ENCODE assay signal across 29 cellular contexts in the genomic region with DNA sequence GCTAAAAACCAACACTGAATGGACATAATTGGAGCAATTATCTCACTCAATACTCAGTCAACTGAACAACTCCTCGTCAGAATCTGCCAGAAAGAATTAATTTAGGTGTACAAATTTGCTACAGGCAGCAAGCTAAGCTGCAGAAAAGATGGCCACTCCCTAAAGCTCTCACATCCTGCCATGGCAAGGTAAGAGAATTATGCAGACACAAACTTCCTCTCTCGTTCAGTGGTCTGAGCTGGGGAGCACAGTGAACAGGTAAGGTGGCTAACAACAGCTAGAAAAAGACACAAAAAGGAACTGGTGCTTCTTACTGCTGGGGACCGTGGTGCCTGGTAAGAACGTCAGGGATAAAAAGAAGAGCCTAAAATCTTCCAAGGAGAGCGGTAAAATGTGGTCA.
DNase-seq lines count a peak whose midpoint lies in the region; ATAC-seq lines count a peak whose summit lies in the region.
"Had no signal": no experiment of that assay in that cellular context is flagged by ENCODE, and none has a peak within 500 bp of the region (broad histone marks: within the 10 kb centered on the region; RNA-seq: fewer than 3 reads in every experiment).

No MANE protein-coding gene starts in this region.

- H3K9ac ChIP-seq in endocrine pancreas (ENCODE audit: control insufficient read depth, insufficient read depth, low read length) = peak overlapping the region; percentile 22
- H3K9ac ChIP-seq: parathyroid adenoma had no signal

- H3K27ac Mint-ChIP-seq in CD4-positive, CD25-positive, alpha-beta regulatory T cell = peak overlapping the region; percentile 54 to 84 (median 81)
- H3K27ac Mint-ChIP-seq: activated CD8-positive, alpha-beta memory T cell treated with anti-CD3 and anti-CD28 coated beads, Interleukin-2, amount 10 ng/mL, durations not matched to agents 7 days and 5 days; natural killer cell treated with Interleukin-12 subunit alpha and Interleukin-12 subunit beta and Interleukin-15 and Interleukin-18, amount 100 ng/mL, for 72 hours had no signal

- no peaks in the 10 kb centered on the region for H3K36me3 ChIP-seq in CD4-positive, CD25-positive, alpha-beta regulatory T cell (ENCODE audit: control insufficient read depth, insufficient read depth, low read length)
- no peaks in the 10 kb centered on the region for H3K36me3 ChIP-seq in endocrine pancreas (ENCODE audit: control insufficient read depth, insufficient read depth, low read length)
- H3K36me3 ChIP-seq: right lobe of liver had no signal

- H3K27me3 Mint-ChIP-seq in CD4-positive, CD25-positive, alpha-beta regulatory T cell = peaks cover 6% of the 10 kb centered on the region

- H3K27ac ChIP-seq in CD4-positive, CD25-positive, alpha-beta regulatory T cell (ENCODE audit: insufficient read depth, low read length, poor library complexity, severe bottlenecking) = no peak overlapping the region
- H3K27ac ChIP-seq: 22Rv1, dorsolateral prefrontal cortex, parathyroid adenoma, right lobe of liver, testis had no signal

- H3K27me3 ChIP-seq in CD4-positive, CD25-positive, alpha-beta regulatory T cell (ENCODE audit: control insufficient read depth, insufficient read depth, low read length) = no peaks in the 10 kb centered on the region
- no peaks in the 10 kb centered on the region for H3K27me3 ChIP-seq in endocrine pancreas (ENCODE audit: control insufficient read depth, insufficient read depth, low read length)
- H3K27me3 ChIP-seq: dorsolateral prefrontal cortex, right lobe of liver, testis had no signal

- H3K4me3 Mint-ChIP-seq in CD4-positive, CD25-positive, alpha-beta regulatory T cell = peak overlapping the region in 3 of 4 donors; percentile 16 to 72 (median 63)
- H3K4me3 Mint-ChIP-seq: activated CD8-positive, alpha-beta memory T cell treated with anti-CD3 and anti-CD28 coated beads, Interleukin-2, amount 10 ng/mL, durations not matched to agents 7 days and 5 days; natural killer cell treated with Interleukin-12 subunit alpha and Interleukin-12 subunit beta and Interleukin-15 and Interleukin-18, amount 100 ng/mL, for 72 hours had no signal

- peak; percentile 79 to 90 for ATAC-seq in CD4-positive, CD25-positive, alpha-beta regulatory T cell (ENCODE audit: low read depth in 2 of 2)
- ATAC-seq: activated CD8-positive, alpha-beta memory T cell treated with anti-CD3 and anti-CD28 coated beads, Interleukin-2, amount 10 ng/mL, durations not matched to agents 7 days and 5 days; activated naive CD4-positive, alpha-beta T cell treated with anti-CD3 and anti-CD28 coated beads, Interleukin-2, amount 50 U/mL, for 72 hours; left ventricle myocardium superior; natural killer cell treated with Interleukin-12 subunit alpha and Interleukin-12 subunit beta and Interleukin-15 and Interleukin-18, amount 100 ng/mL, for 72 hours; right lobe of liver had no signal

- peaks cover 14% of the 10 kb centered on the region for H3K36me3 Mint-ChIP-seq in CD4-positive, CD25-positive, alpha-beta regulatory T cell

- peaks cover 0 to 5% (median 0%) of the 10 kb centered on the region in 7 donors for H3K9me3 Mint-ChIP-seq in CD4-positive, CD25-positive, alpha-beta regulatory T cell
- H3K9me3 Mint-ChIP-seq: activated naive CD4-positive, alpha-beta T cell treated with anti-CD3 and anti-CD28 coated beads, Interleukin-2, amount 50 U/mL, for 72 hours; natural killer cell treated with Interleukin-12 subunit alpha and Interleukin-12 subunit beta and Interleukin-15 and Interleukin-18, amount 100 ng/mL, for 72 hours had no signal

- DNase-seq in DMS153 (lab: John Stamatoyannopoulos, UW) (peak; percentile 7), DMS153 treated with DMSO at 0.1 percent for 48 hours (lab: John Stamatoyannopoulos, UW; ENCODE audit: unreplicated experiment) (no peak), NCI-H2227 treated with DMSO at 0.1 percent for 48 hours (lab: John Stamatoyannopoulos, UW) (peak; percentile 15), NCI-H524 (lab: John Stamatoyannopoulos, UW) (no peak), Ammon's horn (ENCODE audit: low spot score) (no peak), GF-D8 (lab: John Stamatoyannopoulos, UW) (no peak)
- DNase-seq in CD4-positive, CD25-positive, alpha-beta regulatory T cell = peak in 2 of 3 donors; percentile 40 to 77
- DNase-seq: activated CD8-positive, alpha-beta memory T cell treated with anti-CD3 and anti-CD28 coated beads, Interleukin-2, amount 10 ng/mL, durations not matched to agents 7 days and 5 days; cerebellar nuclear complex; DMS79 treated with DMSO at 0.1 percent for 48 hours; dorsolateral prefrontal cortex; H7; islet precursor cell; Karpas-422; left ventricle myocardium superior; midbrain; NCI-H2029 treated with DMSO at 0.1 percent for 48 hours; NCI-H446 treated with DMSO at 0.1 percent for 48 hours; right lobe of liver; RPMI8226; stimulated activated CD4-positive, alpha-beta T cell treated with anti-CD3 and anti-CD28 coated beads, Interleukin-12 subunit alpha, Interleukin-12 subunit beta, amount 100 ng/mL, for 4 hours; stimulated activated CD4-positive, alpha-beta T cell treated with anti-CD3 and anti-CD28 coated beads, Interleukin-4, amount 100 ng/mL, for 4 hours; stimulated activated naive CD4-positive, alpha-beta T cell treated with Interleukin-2 at 50 U/mL for 16 hours; testis had no signal

- H3K4me1 ChIP-seq in CD4-positive, CD25-positive, alpha-beta regulatory T cell (ENCODE audit: control insufficient read depth, insufficient read depth, low read length, poor library complexity, severe bottlenecking) = peaks cover 29% of the 10 kb centered on the region
- H3K4me1 ChIP-seq in endocrine pancreas (ENCODE audit: control insufficient read depth, insufficient read depth, low read length) = peaks cover 6% of the 10 kb centered on the region
- H3K4me1 ChIP-seq: parathyroid adenoma, testis had no signal

- H3K4me1 Mint-ChIP-seq in CD4-positive, CD25-positive, alpha-beta regulatory T cell = peaks cover 8 to 46% (median 34%) of the 10 kb centered on the region in 4 donors

- H3K4me3 ChIP-seq in CD4-positive, CD25-positive, alpha-beta regulatory T cell (ENCODE audit: low read depth, low read length) = peak overlapping the region; percentile 53
- no peak overlapping the region for H3K4me3 ChIP-seq in endocrine pancreas (ENCODE audit: control insufficient read depth, insufficient read depth, low read length)
- H3K4me3 ChIP-seq: dorsolateral prefrontal cortex, right lobe of liver, testis had no signal

- no peaks in the 10 kb centered on the region for H3K9me3 ChIP-seq in CD4-positive, CD25-positive, alpha-beta regulatory T cell (ENCODE audit: control insufficient read depth in 2 of 2, low read length in 2 of 2)
- no peaks in the 10 kb centered on the region for H3K9me3 ChIP-seq in endocrine pancreas (ENCODE audit: control insufficient read depth, low read length)
- H3K9me3 ChIP-seq: right lobe of liver, testis had no signal

Comparison
In these comparisons a context has a peak if more than half of its experiments do, and no peak if none do; other contexts are left out.
1. DNase-seq: peak in DMS153 (single experiment), CD4-positive, CD25-positive, alpha-beta regulatory T cell (2 of 3) and NCI-H2227 treated with DMSO at 0.1 percent for 48 hours (single experiment); none in DMS153 treated with DMSO at 0.1 percent for 48 hours (single experiment), NCI-H524 (0 of 2), Ammon's horn (single experiment) and GF-D8 (single experiment).